ENCODE assay signal across 8 cellular contexts in the genomic region with DNA sequence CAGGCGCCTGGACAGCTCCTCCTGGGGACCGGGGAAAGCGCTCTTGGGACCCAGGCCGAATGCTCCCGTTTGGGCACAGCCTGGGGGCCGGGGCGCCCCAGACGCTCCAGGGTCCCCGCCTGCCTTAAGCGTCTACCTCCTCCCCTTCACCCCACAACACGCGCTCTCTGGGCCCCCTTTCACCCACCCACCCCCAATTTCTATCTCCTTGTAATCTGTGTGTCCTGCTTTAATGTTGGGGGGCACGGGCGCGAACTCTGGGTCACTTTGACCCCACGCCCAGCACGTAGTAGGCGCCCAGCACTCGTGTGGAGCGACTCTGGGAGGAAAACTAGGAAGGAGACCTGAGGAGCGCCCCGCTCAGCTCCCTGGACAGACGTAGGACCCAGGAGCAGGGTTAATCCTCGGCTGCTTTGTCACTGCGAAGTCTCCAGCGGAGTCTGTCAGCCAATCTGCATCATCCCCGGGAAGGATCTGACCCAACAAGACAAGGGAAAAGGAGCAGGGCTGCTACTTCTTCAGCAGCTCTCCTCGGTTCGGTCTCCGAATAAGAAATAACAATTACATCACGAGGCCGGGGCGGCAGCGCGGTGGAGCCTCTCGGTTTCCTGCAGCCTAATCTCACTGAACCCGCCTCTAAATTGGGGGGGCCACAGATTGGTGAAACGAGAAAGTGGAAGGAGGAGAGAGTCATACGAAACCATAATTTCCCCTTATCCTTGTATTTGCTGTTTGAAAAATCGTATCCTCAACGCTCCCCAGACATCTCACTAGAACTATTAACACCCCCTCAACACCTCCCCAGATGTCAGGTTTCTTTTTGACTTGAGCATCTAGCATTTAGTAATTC. TPM values are rescaled to one million over a fixed set of nuclear protein-coding genes. Genes with fewer than 3 reads are reported as not detected.
A peak's percentile ranks its signal among the peaks of the same experiment; 100 is the strongest.
DNase-seq lines count a peak whose midpoint lies in the region; ATAC-seq and TF ChIP-seq lines count a peak whose summit lies in the region.

No MANE protein-coding gene starts in this region.

- H3K27me3 Mint-ChIP-seq in natural killer cell treated with Interleukin-12 subunit alpha and Interleukin-12 subunit beta and Interleukin-15 and Interleukin-18, amount 100 ng/mL, for 72 hours = peaks cover 0 to 4% of the 10 kb centered on the region in 2 donors
- no peaks in the 10 kb centered on the region for H3K27me3 Mint-ChIP-seq in stimulated activated memory B cell treated with anti-CD40 and anti-IgM and Interleukin-4, amounts not matched to agents 10 μg/mL and 1 μg/mL and 100 μg/mL, for 72 hours

- peaks cover 39% of the 10 kb centered on the region in 2 donors for H3K4me1 Mint-ChIP-seq in natural killer cell treated with Interleukin-12 subunit alpha and Interleukin-12 subunit beta and Interleukin-15 and Interleukin-18, amount 100 ng/mL, for 72 hours (ENCODE audit: low read depth in 2 of 2)
- H3K4me1 Mint-ChIP-seq in stimulated activated memory B cell treated with anti-CD40 and anti-IgM and Interleukin-4, amounts not matched to agents 10 μg/mL and 1 μg/mL and 100 μg/mL, for 72 hours = peaks cover 44% of the 10 kb centered on the region

- H3K36me3 Mint-ChIP-seq in natural killer cell treated with Interleukin-12 subunit alpha and Interleukin-12 subunit beta and Interleukin-15 and Interleukin-18, amount 100 ng/mL, for 72 hours = no peaks in the 10 kb centered on the region
- no peaks in the 10 kb centered on the region for H3K36me3 Mint-ChIP-seq in stimulated activated memory B cell treated with anti-CD40 and anti-IgM and Interleukin-4, amounts not matched to agents 10 μg/mL and 1 μg/mL and 100 μg/mL, for 72 hours

- peak overlapping the region; percentile 95 for H3K4me3 Mint-ChIP-seq in natural killer cell treated with Interleukin-12 subunit alpha and Interleukin-12 subunit beta and Interleukin-15 and Interleukin-18, amount 100 ng/mL, for 72 hours
- H3K4me3 Mint-ChIP-seq in stimulated activated memory B cell treated with anti-CD40 and anti-IgM and Interleukin-4, amounts not matched to agents 10 μg/mL and 1 μg/mL and 100 μg/mL, for 72 hours = peak overlapping the region; percentile 95

- ATAC-seq in HG03045 (IDR thresholded peaks at IDR 0.05; ENCODE audit: unreplicated experiment) = peak; percentile 10
- ATAC-seq in natural killer cell treated with Interleukin-12 subunit alpha and Interleukin-12 subunit beta and Interleukin-15 and Interleukin-18, amount 100 ng/mL, for 72 hours = peak; percentile 45 to 63
- peak; percentile 46 for ATAC-seq in stimulated activated memory B cell treated with anti-CD40 and anti-IgM and Interleukin-4, amounts not matched to agents 10 μg/mL and 1 μg/mL and 100 μg/mL, for 72 hours
- ATAC-seq in GM19463 (IDR thresholded peaks at IDR 0.05; ENCODE audit: unreplicated experiment) = no peak

- peak overlapping the region; percentile 93 for H3K27ac ChIP-seq in RWPE1

- H3K4me3 ChIP-seq in fibroblast of the aortic adventitia (ENCODE audit: low read depth, low read length) = peak overlapping the region; percentile 83

- H3K9me3 Mint-ChIP-seq in natural killer cell treated with Interleukin-12 subunit alpha and Interleukin-12 subunit beta and Interleukin-15 and Interleukin-18, amount 100 ng/mL, for 72 hours = no peaks in the 10 kb centered on the region
- H3K9me3 Mint-ChIP-seq in stimulated activated memory B cell treated with anti-CD40 and anti-IgM and Interleukin-4, amounts not matched to agents 10 μg/mL and 1 μg/mL and 100 μg/mL, for 72 hours = no peaks in the 10 kb centered on the region

- TF ChIP-seq CTCF in RWPE1 (conservative IDR thresholded peaks at IDR 0.05; ENCODE audit: low read depth) (no peak), fibroblast of the aortic adventitia (IDR thresholded peaks at IDR 0.05; ENCODE audit: insufficient read depth, low read length) (no peak)

- POLR2A ChIA-PET in RWPE1 (lab: Yijun Ruan, JAX; ENCODE audit: low non-redundant PET) = interaction anchor here (0.6 to 0.9 kb wide), 3 partner anchors 123 to 415 kb away, joined by 3 to 5 read pairs (median 4); no protein-coding TSS in a partner anchor

- peak overlapping the region; percentile 89 to 96 for H3K27ac Mint-ChIP-seq in natural killer cell treated with Interleukin-12 subunit alpha and Interleukin-12 subunit beta and Interleukin-15 and Interleukin-18, amount 100 ng/mL, for 72 hours
- peak overlapping the region; percentile 86 for H3K27ac Mint-ChIP-seq in stimulated activated memory B cell treated with anti-CD40 and anti-IgM and Interleukin-4, amounts not matched to agents 10 μg/mL and 1 μg/mL and 100 μg/mL, for 72 hours

- DNase-seq in EL (peak; percentile 84), RWPE1 (ENCODE audit: low spot score) (peak; percentile 34), fibroblast of the aortic adventitia (ENCODE audit: low read depth) (peak; percentile 90)
- peak; percentile 87 for DNase-seq in activated effector memory CD4-positive, alpha-beta T cell treated with anti-CD3 and anti-CD28 coated beads, Interleukin-2, amount 50 U/mL, for 16 hours
- DNase-seq in natural killer cell treated with Interleukin-12 subunit alpha and Interleukin-12 subunit beta and Interleukin-15 and Interleukin-18, amount 100 ng/mL, for 72 hours (ENCODE audit: low spot score) = peak; percentile 79

- CTCF ChIA-PET in RWPE1 (lab: Yijun Ruan, JAX) = interaction anchor here (0.7 to 0.8 kb wide), 2 partner anchors 408 to 487 kb away, joined by 3 to 7 read pairs; no protein-coding TSS in a partner anchor

RNA-seq across cellular contexts. Expression of gene NRIP1, which starts 0.8 kb away (rescaled TPM):
- 33.6 and 34.8 TPM in 2 replicates for total RNA-seq in fibroblast of the aortic adventitia (ENCODE audit: low replicate concordance)
- 10 to 100 TPM; 16.0 to 24.8 TPM for total RNA-seq in natural killer cell treated with Interleukin-12 subunit alpha and Interleukin-12 subunit beta and Interleukin-15 and Interleukin-18, amount 100 ng/mL, for 72 hours

Comparison
In these comparisons a context has a peak if more than half of its experiments do, and no peak if none do; other contexts are left out.
1. DNase-seq: peak in every context shown above with its lines; median percentile 90 in fibroblast of the aortic adventitia; 87 in activated effector memory CD4-positive, alpha-beta T cell treated with anti-CD3 and anti-CD28 coated beads, Interleukin-2, amount 50 U/mL, for 16 hours; 84 in EL; 79 in natural killer cell treated with Interleukin-12 subunit alpha and Interleukin-12 subunit beta and Interleukin-15 and Interleukin-18, amount 100 ng/mL, for 72 hours; 34 in RWPE1.